Comparison of ENCODE assay signal across 1 cellular context in the genomic region with DNA sequence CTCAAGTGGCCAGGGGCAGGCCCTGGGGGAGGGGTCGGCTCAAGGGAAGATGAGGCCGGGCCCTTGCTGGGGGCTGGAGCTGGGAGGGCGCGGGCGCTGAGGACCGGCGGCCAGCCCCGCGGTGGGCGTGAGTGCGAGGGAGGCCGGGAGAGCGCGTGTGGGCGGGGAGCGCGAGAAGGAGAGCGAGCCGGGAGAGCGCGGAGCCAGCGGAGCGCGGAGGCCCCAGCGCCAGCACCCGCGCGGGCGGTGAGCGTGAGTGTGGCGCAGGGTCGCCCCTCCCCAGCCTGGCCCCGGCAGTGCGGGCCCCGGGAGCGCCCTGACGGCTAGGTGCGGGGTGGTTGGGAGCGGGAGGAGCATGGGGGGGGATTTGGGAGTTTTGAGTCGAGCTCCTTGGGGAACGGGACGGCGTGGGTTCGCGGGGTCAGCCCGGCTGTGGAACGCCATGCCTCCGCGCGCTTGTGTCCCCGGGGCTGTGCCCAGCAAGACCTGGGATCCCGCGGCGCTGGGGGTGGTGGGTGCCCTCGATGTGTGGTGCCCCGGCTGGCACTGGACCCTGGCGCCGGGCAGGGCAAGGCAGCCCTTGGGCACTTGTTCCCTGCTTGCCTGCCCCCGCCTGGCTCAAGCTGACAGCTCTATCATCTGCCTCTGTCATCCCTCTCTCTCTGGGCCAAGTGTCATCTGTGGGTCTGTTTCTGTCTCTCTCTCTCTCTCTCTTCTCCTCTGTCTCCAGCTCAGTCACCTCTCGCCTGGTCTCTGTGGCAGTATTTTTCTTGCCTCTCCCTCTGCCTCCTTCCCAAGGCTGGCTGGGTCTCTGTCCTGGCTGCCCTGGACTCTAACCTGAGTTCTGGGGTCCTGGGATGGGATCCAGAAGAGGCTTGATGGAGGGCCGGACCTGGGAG.
TF ChIP-seq lines count a peak whose summit lies in the region.

A gene (plus strand): TSS at position 190 of the 899 bp plus-strand sequence. CDS start 1,803 bp downstream, outside the sequence.

TF ChIP-seq in GM23338, 12 proteins besides CTCF, POLR2A, EP300 and RAD21 (continued from another document):
- TF ChIP-seq, protein P1, sequence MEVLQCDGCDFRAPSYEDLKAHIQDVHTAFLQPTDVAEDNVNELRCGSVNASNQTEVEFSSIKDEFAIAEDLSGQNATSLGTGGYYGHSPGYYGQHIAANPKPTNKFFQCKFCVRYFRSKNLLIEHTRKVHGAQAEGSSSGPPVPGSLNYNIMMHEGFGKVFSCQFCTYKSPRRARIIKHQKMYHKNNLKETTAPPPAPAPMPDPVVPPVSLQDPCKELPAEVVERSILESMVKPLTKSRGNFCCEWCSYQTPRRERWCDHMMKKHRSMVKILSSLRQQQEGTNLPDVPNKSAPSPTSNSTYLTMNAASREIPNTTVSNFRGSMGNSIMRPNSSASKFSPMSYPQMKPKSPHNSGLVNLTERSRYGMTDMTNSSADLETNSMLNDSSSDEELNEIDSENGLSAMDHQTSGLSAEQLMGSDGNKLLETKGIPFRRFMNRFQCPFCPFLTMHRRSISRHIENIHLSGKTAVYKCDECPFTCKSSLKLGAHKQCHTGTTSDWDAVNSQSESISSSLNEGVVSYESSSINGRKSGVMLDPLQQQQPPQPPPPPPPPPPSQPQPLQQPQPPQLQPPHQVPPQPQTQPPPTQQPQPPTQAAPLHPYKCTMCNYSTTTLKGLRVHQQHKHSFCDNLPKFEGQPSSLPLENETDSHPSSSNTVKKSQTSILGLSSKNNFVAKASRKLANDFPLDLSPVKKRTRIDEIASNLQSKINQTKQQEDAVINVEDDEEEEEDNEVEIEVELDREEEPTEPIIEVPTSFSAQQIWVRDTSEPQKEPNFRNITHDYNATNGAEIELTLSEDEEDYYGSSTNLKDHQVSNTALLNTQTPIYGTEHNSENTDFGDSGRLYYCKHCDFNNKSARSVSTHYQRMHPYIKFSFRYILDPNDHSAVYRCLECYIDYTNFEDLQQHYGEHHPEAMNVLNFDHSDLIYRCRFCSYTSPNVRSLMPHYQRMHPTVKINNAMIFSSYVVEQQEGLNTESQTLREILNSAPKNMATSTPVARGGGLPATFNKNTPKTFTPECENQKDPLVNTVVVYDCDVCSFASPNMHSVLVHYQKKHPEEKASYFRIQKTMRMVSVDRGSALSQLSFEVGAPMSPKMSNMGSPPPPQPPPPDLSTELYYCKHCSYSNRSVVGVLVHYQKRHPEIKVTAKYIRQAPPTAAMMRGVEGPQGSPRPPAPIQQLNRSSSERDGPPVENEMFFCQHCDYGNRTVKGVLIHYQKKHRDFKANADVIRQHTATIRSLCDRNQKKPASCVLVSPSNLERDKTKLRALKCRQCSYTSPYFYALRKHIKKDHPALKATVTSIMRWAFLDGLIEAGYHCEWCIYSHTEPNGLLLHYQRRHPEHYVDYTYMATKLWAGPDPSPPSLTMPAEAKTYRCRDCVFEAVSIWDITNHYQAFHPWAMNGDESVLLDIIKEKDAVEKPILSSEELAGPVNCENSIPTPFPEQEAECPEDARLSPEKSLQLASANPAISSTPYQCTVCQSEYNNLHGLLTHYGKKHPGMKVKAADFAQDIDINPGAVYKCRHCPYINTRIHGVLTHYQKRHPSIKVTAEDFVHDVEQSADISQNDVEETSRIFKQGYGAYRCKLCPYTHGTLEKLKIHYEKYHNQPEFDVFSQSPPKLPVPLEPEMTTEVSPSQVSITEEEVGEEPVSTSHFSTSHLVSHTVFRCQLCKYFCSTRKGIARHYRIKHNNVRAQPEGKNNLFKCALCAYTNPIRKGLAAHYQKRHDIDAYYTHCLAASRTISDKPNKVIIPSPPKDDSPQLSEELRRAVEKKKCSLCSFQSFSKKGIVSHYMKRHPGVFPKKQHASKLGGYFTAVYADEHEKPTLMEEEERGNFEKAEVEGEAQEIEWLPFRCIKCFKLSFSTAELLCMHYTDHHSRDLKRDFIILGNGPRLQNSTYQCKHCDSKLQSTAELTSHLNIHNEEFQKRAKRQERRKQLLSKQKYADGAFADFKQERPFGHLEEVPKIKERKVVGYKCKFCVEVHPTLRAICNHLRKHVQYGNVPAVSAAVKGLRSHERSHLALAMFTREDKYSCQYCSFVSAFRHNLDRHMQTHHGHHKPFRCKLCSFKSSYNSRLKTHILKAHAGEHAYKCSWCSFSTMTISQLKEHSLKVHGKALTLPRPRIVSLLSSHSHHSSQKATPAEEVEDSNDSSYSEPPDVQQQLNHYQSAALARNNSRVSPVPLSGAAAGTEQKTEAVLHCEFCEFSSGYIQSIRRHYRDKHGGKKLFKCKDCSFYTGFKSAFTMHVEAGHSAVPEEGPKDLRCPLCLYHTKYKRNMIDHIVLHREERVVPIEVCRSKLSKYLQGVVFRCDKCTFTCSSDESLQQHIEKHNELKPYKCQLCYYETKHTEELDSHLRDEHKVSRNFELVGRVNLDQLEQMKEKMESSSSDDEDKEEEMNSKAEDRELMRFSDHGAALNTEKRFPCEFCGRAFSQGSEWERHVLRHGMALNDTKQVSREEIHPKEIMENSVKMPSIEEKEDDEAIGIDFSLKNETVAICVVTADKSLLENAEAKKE (CRISPR knock-in tag; IDR thresholded peaks at IDR 0.05): no peak
- TF ChIP-seq STAT1 (IDR thresholded peaks at IDR 0.05; ENCODE audit: unreplicated experiment) (no peak), ZNF114 (CRISPR knock-in tag; IDR thresholded peaks at IDR 0.05) (no peak), CREB1 (CRISPR knock-in tag; IDR thresholded peaks at IDR 0.05; ENCODE audit: low read depth) (no peak), EZH2phosphoT487 (IDR thresholded peaks at IDR 0.05; ENCODE audit: unreplicated experiment) (no peak), NANOG (IDR thresholded peaks at IDR 0.05; ENCODE audit: borderline replicate concordance) (no peak)
- TF ChIP-seq, protein P2, sequence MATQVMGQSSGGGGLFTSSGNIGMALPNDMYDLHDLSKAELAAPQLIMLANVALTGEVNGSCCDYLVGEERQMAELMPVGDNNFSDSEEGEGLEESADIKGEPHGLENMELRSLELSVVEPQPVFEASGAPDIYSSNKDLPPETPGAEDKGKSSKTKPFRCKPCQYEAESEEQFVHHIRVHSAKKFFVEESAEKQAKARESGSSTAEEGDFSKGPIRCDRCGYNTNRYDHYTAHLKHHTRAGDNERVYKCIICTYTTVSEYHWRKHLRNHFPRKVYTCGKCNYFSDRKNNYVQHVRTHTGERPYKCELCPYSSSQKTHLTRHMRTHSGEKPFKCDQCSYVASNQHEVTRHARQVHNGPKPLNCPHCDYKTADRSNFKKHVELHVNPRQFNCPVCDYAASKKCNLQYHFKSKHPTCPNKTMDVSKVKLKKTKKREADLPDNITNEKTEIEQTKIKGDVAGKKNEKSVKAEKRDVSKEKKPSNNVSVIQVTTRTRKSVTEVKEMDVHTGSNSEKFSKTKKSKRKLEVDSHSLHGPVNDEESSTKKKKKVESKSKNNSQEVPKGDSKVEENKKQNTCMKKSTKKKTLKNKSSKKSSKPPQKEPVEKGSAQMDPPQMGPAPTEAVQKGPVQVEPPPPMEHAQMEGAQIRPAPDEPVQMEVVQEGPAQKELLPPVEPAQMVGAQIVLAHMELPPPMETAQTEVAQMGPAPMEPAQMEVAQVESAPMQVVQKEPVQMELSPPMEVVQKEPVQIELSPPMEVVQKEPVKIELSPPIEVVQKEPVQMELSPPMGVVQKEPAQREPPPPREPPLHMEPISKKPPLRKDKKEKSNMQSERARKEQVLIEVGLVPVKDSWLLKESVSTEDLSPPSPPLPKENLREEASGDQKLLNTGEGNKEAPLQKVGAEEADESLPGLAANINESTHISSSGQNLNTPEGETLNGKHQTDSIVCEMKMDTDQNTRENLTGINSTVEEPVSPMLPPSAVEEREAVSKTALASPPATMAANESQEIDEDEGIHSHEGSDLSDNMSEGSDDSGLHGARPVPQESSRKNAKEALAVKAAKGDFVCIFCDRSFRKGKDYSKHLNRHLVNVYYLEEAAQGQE (IDR thresholded peaks at IDR 0.05; ENCODE audit: unreplicated experiment): no peak
